In genomic region chr17:78995761-78996451, GRCh38 we compare ENCODE assay signal across 12 cellular contexts. TPM values are rescaled to one million over a fixed set of nuclear protein-coding genes. Genes with fewer than 3 reads are reported as not detected.
DNase-seq lines count a peak whose midpoint lies in the region; ATAC-seq and TF ChIP-seq lines count a peak whose summit lies in the region.
"Had no signal": no experiment of that assay in that cellular context is flagged by ENCODE, and none has a peak within 500 bp of the region (broad histone marks: within the 10 kb centered on the region; RNA-seq: fewer than 3 reads in every experiment).

No MANE protein-coding gene starts in this region.

- ATAC-seq in HG02884 (IDR thresholded peaks at IDR 0.05; ENCODE audit: unreplicated experiment) = no peak

- no peak overlapping the region for H3K27ac Mint-ChIP-seq in endodermal cell
- peak overlapping the region; percentile 27 for H3K27ac Mint-ChIP-seq in osteocyte (ENCODE audit: unreplicated experiment)

- no peak overlapping the region for H3K4me3 Mint-ChIP-seq in endodermal cell
- H3K4me3 Mint-ChIP-seq in osteocyte (ENCODE audit: unreplicated experiment) = no peak overlapping the region

- H3K4me1 Mint-ChIP-seq in endodermal cell (no peaks in the 10 kb centered on the region), osteocyte (ENCODE audit: unreplicated experiment) (peaks cover 10% of the 10 kb centered on the region)

- H3K36me3 Mint-ChIP-seq in endodermal cell (ENCODE audit: low read depth) = peaks cover 70% of the 10 kb centered on the region
- H3K36me3 Mint-ChIP-seq in osteocyte (ENCODE audit: unreplicated experiment) = peaks cover 24% of the 10 kb centered on the region

- H3K9me3 Mint-ChIP-seq in endodermal cell (no peaks in the 10 kb centered on the region), osteocyte (ENCODE audit: unreplicated experiment) (no peaks in the 10 kb centered on the region)

- no peaks in the 10 kb centered on the region for H3K4me1 ChIP-seq in endodermal cell (ENCODE audit: control insufficient read depth, insufficient read depth, low read length)
- H3K4me1 ChIP-seq: BLaER1 had no signal

- no peaks in the 10 kb centered on the region for H3K9me3 ChIP-seq in endodermal cell (ENCODE audit: control insufficient read depth, low read length)
- H3K9me3 ChIP-seq: BLaER1 had no signal

- H3K27me3 Mint-ChIP-seq in endodermal cell (ENCODE audit: insufficient read depth) (no peaks in the 10 kb centered on the region), osteocyte (ENCODE audit: unreplicated experiment) (no peaks in the 10 kb centered on the region)

- no peak overlapping the region for H3K9ac ChIP-seq in endodermal cell (ENCODE audit: extremely low read depth, low read length, poor library complexity, severe bottlenecking)
- H3K9ac ChIP-seq: BLaER1 had no signal

- H3K4me3 ChIP-seq in endodermal cell (ENCODE audit: low read length) (no peak overlapping the region), foreskin fibroblast (ENCODE audit: low read depth in 1 of 2, low read length in 2 of 2) (no peak overlapping the region)
- H3K4me3 ChIP-seq: BLaER1 had no signal

- no peak for TF ChIP-seq CTCF in 22Rv1 (IDR thresholded peaks at IDR 0.05)
- no peak for TF ChIP-seq CTCF in endodermal cell (conservative IDR thresholded peaks at IDR 0.05)
- no peak for TF ChIP-seq CTCF in osteocyte (IDR thresholded peaks at IDR 0.05)
- TF ChIP-seq CTCF in foreskin fibroblast (IDR thresholded peaks at IDR 0.05; ENCODE audit: low read depth, low read length) = no peak

- H3K36me3 ChIP-seq in endodermal cell (ENCODE audit: control insufficient read depth, insufficient read depth, low read length) = peaks cover 53% of the 10 kb centered on the region

- no peaks in the 10 kb centered on the region for H3K27me3 ChIP-seq in endodermal cell (ENCODE audit: control insufficient read depth, insufficient read depth, low read length, poor library complexity, severe bottlenecking)
- H3K27me3 ChIP-seq: BLaER1 had no signal

- peak; percentile 96 for DNase-seq in HT-29 (ENCODE audit: low spot score)
- DNase-seq in endodermal cell = peak; percentile 24
- DNase-seq in osteocyte (ENCODE audit: extremely low spot score, unreplicated experiment) = no peak
- no peak for DNase-seq in NCI-H128 (lab: John Stamatoyannopoulos, UW; ENCODE audit: unreplicated experiment)
- no peak for DNase-seq in foreskin fibroblast
- DNase-seq in NCI-H187 (lab: John Stamatoyannopoulos, UW) = no peak
- DNase-seq: foreskin melanocyte, NCI-H82 had no signal

- H3K27ac ChIP-seq in 22Rv1 (peak overlapping the region; percentile 61), endodermal cell (ENCODE audit: low read depth, low read length) (no peak overlapping the region)
- H3K27ac ChIP-seq: BLaER1 had no signal

- WGBS in endodermal cell (ENCODE audit: insufficient coverage in 1 of 2, insufficient read length in 1 of 2), 2 experiments = 91 to 96% methylated on average over 11 to 18 of the region's 18 CpGs

RNA-seq across cellular contexts. Expression of gene CANT1, which starts 13.7 kb away (rescaled TPM):
- 89.2 and 96.4 TPM in 2 replicates for total RNA-seq in HT-29 (2014; rRNA removed; shearing (Covaris generic))
- 10 to 100 TPM; 57.5 to 61.8 TPM for total RNA-seq in endodermal cell
- polyA plus RNA-seq in endodermal cell (2013, experiment 1 of 2) = 50.7 TPM
- polyA plus RNA-seq in endodermal cell (2013, experiment 2 of 2) = 48.7 TPM
- 61.1 and 62.3 TPM in 2 replicates for total RNA-seq in osteocyte

RNA-seq across cellular contexts. Expression of gene LGALS3BP, which starts 16.2 kb away (rescaled TPM):
- 1,319 and 1,392 TPM in 2 replicates for total RNA-seq in HT-29 (2014; rRNA removed; shearing (Covaris generic))
- total RNA-seq in endodermal cell (10 to 100 TPM; 23.3 to 71.4 TPM), osteocyte (439 and 456 TPM in 2 replicates)
- 51.4 TPM for polyA plus RNA-seq in endodermal cell (2013, experiment 1 of 2)
- 47.9 TPM for polyA plus RNA-seq in endodermal cell (2013, experiment 2 of 2)

RNA-seq across cellular contexts. Expression of gene C1QTNF1, which starts 28.1 kb away (rescaled TPM):
- 3.6 and 7.5 TPM in 2 replicates for total RNA-seq in HT-29 (2014; rRNA removed; shearing (Covaris generic))
- total RNA-seq in endodermal cell = 10 to 100 TPM; 16.0 to 16.5 TPM
- 1.5 TPM for polyA plus RNA-seq in endodermal cell (2013, experiment 1 of 2)
- 1.7 TPM for polyA plus RNA-seq in endodermal cell (2013, experiment 2 of 2)
- 196 and 203 TPM in 2 replicates for total RNA-seq in osteocyte
- total RNA-seq: T-helper 2 cell treated with Interferon-gamma antibody and Interleukin-4, amounts not matched to agents 100 ng/mL and 5 ng/mL, for 36 hours had no signal

Comparison
In these comparisons a context has a peak if more than half of its experiments do, and no peak if none do; other contexts are left out.
1. DNase-seq: peak in HT-29 (single experiment) and endodermal cell (single experiment); none in osteocyte (single experiment), NCI-H128 (single experiment), foreskin fibroblast (0 of 2) and NCI-H187 (0 of 2).
2. RNA of gene C1QTNF1, which starts 28.1 kb away (total RNA-seq): 196 to 203 TPM in osteocyte; 16.0 to 16.5 TPM in endodermal cell and 3.6 to 7.5 TPM in HT-29; every median in the first group is over 10 times any median in the second.